8 cellular contexts compared by ENCODE assay signal in genomic region chr15:49145651-49146609, GRCh38. TPM values are rescaled to one million over a fixed set of nuclear protein-coding genes. Genes with fewer than 3 reads are reported as not detected.
DNase-seq lines count a peak whose midpoint lies in the region; ATAC-seq and TF ChIP-seq lines count a peak whose summit lies in the region.

No MANE protein-coding gene starts in this region.

- TF ChIP-seq CTCF in HEK293 (tag by site-specific recombination; IDR thresholded peaks at IDR 0.05) (no peak), dorsolateral prefrontal cortex (IDR thresholded peaks at IDR 0.05 in 54 of 56, conservative IDR thresholded peaks at IDR 0.05 in 2 of 56; ENCODE audit: low read depth in 1 of 56, partially characterized antibody in 56 of 56) (peak; percentile 52 to 92 (median 76))

- H3K79me1 ChIP-seq in mesendoderm (ENCODE audit: low read length), result peaks cover 7% of the 10 kb centered on the region

- H2BK5ac ChIP-seq in mesendoderm (ENCODE audit: low read length), result no peak overlapping the region

- H4K8ac ChIP-seq in mesendoderm (ENCODE audit: low read depth, low read length), result no peak overlapping the region

- DNase-seq in NCI-H1436 (lab: John Stamatoyannopoulos, UW) (peak; percentile 10), NCI-H1436 treated with DMSO at 0.1 percent for 48 hours (lab: John Stamatoyannopoulos, UW) (no peak), SJCRH30 (peak; percentile 19 to 60), dorsolateral prefrontal cortex (peak in 3 of 10 donors; percentile 16 to 64 (median 18)), mesendoderm (peak; percentile 62)
- no peak for DNase-seq in activated CD4-positive, CD25-positive, alpha-beta regulatory T cell (lab: John Stamatoyannopoulos, UW)

- ATAC-seq in HG03135 (IDR thresholded peaks at IDR 0.05; ENCODE audit: unreplicated experiment), result no peak

- intact Hi-C loops in dorsolateral prefrontal cortex (cut with DNase I), result loop anchor here (2.0 to 5.0 kb wide), 2 partner anchors 99 to 284 kb away; partner anchors contain the start of gene SECISBP2L (in 1 of the 2)

- H3K9ac ChIP-seq in mesendoderm (ENCODE audit: low read length), result no peak overlapping the region

- H3K4me3 ChIP-seq in HEK293 (ENCODE audit: low read depth, low read length) (no peak overlapping the region), SJCRH30 (no peak overlapping the region), dorsolateral prefrontal cortex (peak overlapping the region in 2 of 59 donors; percentile 4 to 39), mesendoderm (ENCODE audit: low read length) (no peak overlapping the region)

- H3K36me3 ChIP-seq in HEK293 (ENCODE audit: control insufficient read depth in 2 of 2, insufficient read depth in 1 of 2, low read length in 2 of 2) (peaks cover 10 to 40% of the 10 kb centered on the region in 2 experiments), SJCRH30 (peaks cover 42% of the 10 kb centered on the region), mesendoderm (ENCODE audit: control insufficient read depth, insufficient read depth, low read length) (peaks cover 3% of the 10 kb centered on the region)

- H3K27me3 ChIP-seq in SJCRH30 (no peaks in the 10 kb centered on the region), dorsolateral prefrontal cortex (no peaks in the 10 kb centered on the region), mesendoderm (ENCODE audit: insufficient read depth, low read length, poor library complexity) (no peaks in the 10 kb centered on the region)

- no peak overlapping the region for H2BK120ac ChIP-seq in mesendoderm (ENCODE audit: low read depth, low read length)

- no peaks in the 10 kb centered on the region for H3K4me1 ChIP-seq in HEK293 (ENCODE audit: control insufficient read depth, insufficient read depth, low read length)
- no peaks in the 10 kb centered on the region for H3K4me1 ChIP-seq in SJCRH30
- H3K4me1 ChIP-seq in mesendoderm (ENCODE audit: control insufficient read depth, low read depth, low read length), result no peaks in the 10 kb centered on the region

- no peak overlapping the region for H3K4ac ChIP-seq in mesendoderm (ENCODE audit: low read depth, low read length)

- no peaks in the 10 kb centered on the region for H3K9me3 ChIP-seq in HEK293 (ENCODE audit: control insufficient read depth, insufficient read depth, low read depth, low read length)
- no peaks in the 10 kb centered on the region for H3K9me3 ChIP-seq in SJCRH30 (replicated peaks)

- peaks cover 27% of the 10 kb centered on the region for H3K79me2 ChIP-seq in mesendoderm (ENCODE audit: control insufficient read depth, insufficient read depth, low read length)

- H3K4me2 ChIP-seq in mesendoderm (ENCODE audit: low read length), result no peak overlapping the region

- POLR2A ChIA-PET in HEK293 (lab: Yijun Ruan, JAX), result no interaction called here

- no peak overlapping the region for H3K18ac ChIP-seq in mesendoderm (ENCODE audit: low read length)

- no peak overlapping the region for H3K56ac ChIP-seq in mesendoderm (ENCODE audit: low read length)

- no peak overlapping the region for H2AK5ac ChIP-seq in mesendoderm (ENCODE audit: low read length)

- no CpG with 5 or more reads among the region's 3 CpGs for WGBS in mesendoderm (ENCODE audit: extremely low coverage, insufficient coverage, low lambda C conversion rate)

- H3K23ac ChIP-seq in mesendoderm (ENCODE audit: low read length), result no peak overlapping the region

- no peak overlapping the region for H3K27ac ChIP-seq in HEK293 (ENCODE audit: extremely low read depth, low read depth, low read length)
- no peak overlapping the region for H3K27ac ChIP-seq in SJCRH30
- peak overlapping the region in 15 of 59 donors; percentile 3 to 66 (median 21) for H3K27ac ChIP-seq in dorsolateral prefrontal cortex
- H3K27ac ChIP-seq in mesendoderm (ENCODE audit: low read depth, low read length), result no peak overlapping the region

- no peak overlapping the region for H4K5ac ChIP-seq in mesendoderm (ENCODE audit: low read length)

- CTCF ChIA-PET in HEK293 (lab: Yijun Ruan, JAX), result interaction anchor here (0.7 to 2.7 kb wide), 21 partner anchors 9 to 563 kb away, joined by 3 to 18 read pairs (median 4); partner anchors contain the start of genes COPS2 and FGF7

- no peak overlapping the region for H2BK15ac ChIP-seq in mesendoderm (replicated peaks; ENCODE audit: low read depth)

TF ChIP-seq in HEK293, 187 proteins besides CTCF, POLR2A, EP300 and RAD21:
- TF ChIP-seq ZNF398 (tag by site-specific recombination; IDR thresholded peaks at IDR 0.05), result no peak
- peak; percentile 25; the same call in 1 of the 2 replicates for TF ChIP-seq ZNF654 (tag by site-specific recombination; IDR thresholded peaks at IDR 0.05; ENCODE audit: low read depth)

RNA-seq across cellular contexts. Expression of gene COPS2, which starts 9.5 kb away (rescaled TPM):
- total RNA-seq in SJCRH30 (2014; rRNA removed; shearing (Covaris generic)), result 85.8 and 103 TPM in 2 replicates
- total RNA-seq in dorsolateral prefrontal cortex, result 10 to 100 TPM; 32.1 to 97.9 (median 73.1) TPM
- polyA plus RNA-seq in mesendoderm (2013, experiment 1 of 2), result 80.3 TPM
- polyA plus RNA-seq in mesendoderm (2013, experiment 2 of 2), result 77.7 TPM

RNA-seq across cellular contexts. Expression of gene GALK2, which starts 24.1 kb away (rescaled TPM):
- total RNA-seq in SJCRH30 (2014; rRNA removed; shearing (Covaris generic)), result 17.9 and 19.1 TPM in 2 replicates
- 10 to 100 TPM; 42.1 to 70.2 (median 52.5) TPM for total RNA-seq in dorsolateral prefrontal cortex
- 8.0 TPM for polyA plus RNA-seq in mesendoderm (2013, experiment 1 of 2)
- 7.8 TPM for polyA plus RNA-seq in mesendoderm (2013, experiment 2 of 2)

Comparison
In these comparisons a context has a peak if more than half of its experiments do, and no peak if none do; other contexts are left out.
1. DNase-seq: peak in NCI-H1436 (single experiment), SJCRH30 (2 of 2) and mesendoderm (single experiment); none in NCI-H1436 treated with DMSO at 0.1 percent for 48 hours (single experiment) and activated CD4-positive, CD25-positive, alpha-beta regulatory T cell (0 of 4).